In genomic region chr2:164560181-164560792, GRCh38 we compare ENCODE assay signal across 1 cellular context.
TF ChIP-seq lines count a peak whose summit lies in the region.

No MANE protein-coding gene starts in this region.

TF ChIP-seq in HCT116, 20 proteins besides CTCF, POLR2A, EP300 and RAD21 (continued from another document):
- no peak for TF ChIP-seq REST (IDR thresholded peaks at IDR 0.05; ENCODE audit: low read depth)
- no peak for TF ChIP-seq JUND (IDR thresholded peaks at IDR 0.05)
- no peak for TF ChIP-seq EZH2phosphoT487 (IDR thresholded peaks at IDR 0.05; ENCODE audit: borderline replicate concordance)
- no peak for TF ChIP-seq SIN3A (IDR thresholded peaks at IDR 0.05; ENCODE audit: low read depth)
- no peak for TF ChIP-seq FOSL1 (IDR thresholded peaks at IDR 0.05; ENCODE audit: low read depth)
- TF ChIP-seq, protein P1, sequence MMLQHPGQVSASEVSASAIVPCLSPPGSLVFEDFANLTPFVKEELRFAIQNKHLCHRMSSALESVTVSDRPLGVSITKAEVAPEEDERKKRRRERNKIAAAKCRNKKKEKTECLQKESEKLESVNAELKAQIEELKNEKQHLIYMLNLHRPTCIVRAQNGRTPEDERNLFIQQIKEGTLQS (IDR thresholded peaks at IDR 0.05) = no peak
